8 cellular contexts compared by ENCODE assay signal in the genomic region with DNA sequence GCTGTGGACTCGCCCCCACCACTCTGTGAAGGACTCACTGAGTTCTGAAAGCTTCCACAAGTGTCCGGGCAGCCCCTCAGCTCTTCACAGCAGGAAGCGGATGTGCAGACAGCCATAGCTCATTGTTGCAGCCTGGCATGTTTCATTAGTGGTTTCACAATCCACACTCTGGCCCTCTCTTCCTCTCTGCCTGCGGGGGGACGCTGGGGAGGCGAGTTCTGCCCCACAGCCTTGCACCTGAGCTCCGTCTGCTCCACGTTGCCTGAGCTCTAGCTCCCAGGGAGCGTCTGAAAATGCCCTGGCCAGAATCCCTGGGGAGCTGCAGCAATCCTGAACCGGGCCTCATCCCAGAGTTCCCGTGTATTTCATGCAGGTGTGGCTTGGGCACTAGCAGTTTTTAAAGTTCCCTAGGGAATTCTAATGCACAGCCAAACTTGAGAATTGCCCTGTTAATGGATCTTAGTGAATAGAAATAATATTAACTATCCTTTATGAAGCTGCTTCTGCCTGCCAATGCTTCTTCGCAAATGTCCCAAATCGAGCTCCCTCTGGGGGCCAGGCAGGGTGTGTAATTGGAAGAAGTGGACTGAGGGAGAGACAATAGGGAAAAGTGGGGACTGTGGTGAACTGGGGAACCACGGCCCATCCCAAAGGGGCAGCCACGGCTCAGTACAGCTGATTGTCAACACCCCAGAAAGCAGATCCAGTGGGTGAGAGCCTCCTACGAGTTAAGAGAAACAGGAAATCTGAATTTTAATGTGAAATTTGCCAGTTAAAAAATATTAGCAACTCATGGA. TPM values are rescaled to one million over a fixed set of nuclear protein-coding genes. Genes with fewer than 3 reads are reported as not detected.
A peak's percentile ranks its signal among the peaks of the same experiment; 100 is the strongest.
DNase-seq lines count a peak whose midpoint lies in the region; ATAC-seq, FAIRE-seq and TF ChIP-seq lines count a peak whose summit lies in the region.

No MANE protein-coding gene starts in this region.

- H3K4me3 ChIP-seq in Loucy (ENCODE audit: low read length, poor library complexity, severe bottlenecking) (peak overlapping the region; percentile 38), GM12878 (no peak overlapping the region), esophagus squamous epithelium (no peak overlapping the region)

- DNase-seq in NCI-H82 (lab: John Stamatoyannopoulos, UW), result peak; percentile 5
- DNase-seq in NCI-H82 treated with DMSO at 0.1 percent for 48 hours (lab: John Stamatoyannopoulos, UW; ENCODE audit: unreplicated experiment), result no peak
- peak; percentile 68 for DNase-seq in GM12878 (ENCODE audit: low read depth, low spot score)
- peak; percentile 80 for DNase-seq in natural killer cell treated with Interleukin-12 subunit alpha and Interleukin-12 subunit beta and Interleukin-15 and Interleukin-18, amount 100 ng/mL, for 72 hours (ENCODE audit: low spot score)
- no peak for DNase-seq in esophagus squamous epithelium (lab: John Stamatoyannopoulos, UW)
- DNase-seq in stimulated activated CD4-positive, alpha-beta T cell treated with anti-CD3 and anti-CD28 coated beads, Interleukin-2, amount 100 ng/mL, for 24 hours, result no peak

- no peaks in the 10 kb centered on the region for H3K36me3 Mint-ChIP-seq in natural killer cell treated with Interleukin-12 subunit alpha and Interleukin-12 subunit beta and Interleukin-15 and Interleukin-18, amount 100 ng/mL, for 72 hours

- H4K20me1 ChIP-seq in Loucy (ENCODE audit: insufficient read depth, low read length, poor library complexity, severe bottlenecking), result no peaks in the 10 kb centered on the region
- H4K20me1 ChIP-seq in GM12878 (ENCODE audit: control insufficient read depth, insufficient read depth), result no peaks in the 10 kb centered on the region

- SMC1A ChIA-PET in GM12878 (lab: Charles Lee; ENCODE audit: uncharacterized antibody, unreplicated experiment), result interaction anchor here (0.6 to 6.4 kb wide), 18 partner anchors 9 to 83 kb away, joined by 3 to 49 read pairs (median 5); no protein-coding TSS in a partner anchor

- in situ Hi-C loops in GM12878 (cut with MboI), result loop anchor here (10.0 kb wide), 1 partner anchor 981 kb away; no protein-coding TSS in a partner anchor

- TF ChIP-seq CTCF in Loucy (conservative IDR thresholded peaks at IDR 0.05; ENCODE audit: low read length) (no peak; the same call in 1 of the 2 replicates), GM12878 (IDR thresholded peaks at IDR 0.05 in 2 of 3, conservative IDR thresholded peaks at IDR 0.05 in 1 of 3; ENCODE audit: control insufficient read depth in 2 of 3, extremely low read depth in 1 of 3, insufficient read depth in 1 of 3, low read depth in 3 of 3, low read length in 3 of 3) (0 out of 6 replicates have a peak, but pooled peaks of 2 of the 3 experiments have one; percentile 10 to 11), esophagus squamous epithelium (IDR thresholded peaks at IDR 0.05) (no peak)

- POLR2A ChIA-PET in GM12878 (lab: Charles Lee), result interaction anchor here (1.0 to 4.0 kb wide), 13 partner anchors 9 to 83 kb away, joined by 3 to 20 read pairs (median 6); partner anchors contain the start of gene RBM38

- peak; percentile 64 for ATAC-seq in GM21447 (IDR thresholded peaks at IDR 0.05; ENCODE audit: unreplicated experiment)
- ATAC-seq in GM12878, result peak; percentile 82
- ATAC-seq in natural killer cell treated with Interleukin-12 subunit alpha and Interleukin-12 subunit beta and Interleukin-15 and Interleukin-18, amount 100 ng/mL, for 72 hours, result peak; percentile 91 to 93

- intact Hi-C loops in GM12878 (cut with micrococcal nuclease; ENCODE audit: unreplicated experiment), result no loop called here
- intact Hi-C loops in esophagus squamous epithelium (cut with DNase I), result no loop called here

- FAIRE-seq in GM12878 (lab: Jason Lieb, UNC), result no peak

- peaks cover 20 to 35% of the 10 kb centered on the region in 2 donors for H3K4me1 Mint-ChIP-seq in natural killer cell treated with Interleukin-12 subunit alpha and Interleukin-12 subunit beta and Interleukin-15 and Interleukin-18, amount 100 ng/mL, for 72 hours (ENCODE audit: low read depth in 2 of 2)

- no peaks in the 10 kb centered on the region for H3K9me3 Mint-ChIP-seq in natural killer cell treated with Interleukin-12 subunit alpha and Interleukin-12 subunit beta and Interleukin-15 and Interleukin-18, amount 100 ng/mL, for 72 hours

- peak overlapping the region; percentile 43 for H3K27ac ChIP-seq in GM12878 (ENCODE audit: control insufficient read depth, insufficient read depth)
- H3K27ac ChIP-seq in esophagus squamous epithelium, result peak overlapping the region in 1 of 4 donors; percentile 46

- peaks cover 0 to 6% of the 10 kb centered on the region in 2 donors for H3K27me3 Mint-ChIP-seq in natural killer cell treated with Interleukin-12 subunit alpha and Interleukin-12 subunit beta and Interleukin-15 and Interleukin-18, amount 100 ng/mL, for 72 hours

- H3K79me2 ChIP-seq in Loucy (ENCODE audit: insufficient read depth, low read length) (no peaks in the 10 kb centered on the region), GM12878 (ENCODE audit: control insufficient read depth, insufficient read depth, low read length) (no peaks in the 10 kb centered on the region)

- H3K27me3 ChIP-seq in Loucy (ENCODE audit: insufficient read depth, low read length, poor library complexity, severe bottlenecking), result no peaks in the 10 kb centered on the region
- H3K27me3 ChIP-seq in GM12878 (replicated peaks in 1 of 2; ENCODE audit: control insufficient read depth in 2 of 2, insufficient read depth in 2 of 2, low read length in 1 of 2), result no peaks in the 10 kb centered on the region
- peaks cover 0 to 58% (median 0%) of the 10 kb centered on the region in 4 donors for H3K27me3 ChIP-seq in esophagus squamous epithelium

- H3K4me2 ChIP-seq in Loucy (ENCODE audit: low read depth, low read length, poor library complexity, severe bottlenecking), result peak overlapping the region; percentile 71
- H3K4me2 ChIP-seq in GM12878 (ENCODE audit: control insufficient read depth, insufficient read depth), result no peak overlapping the region

- H3K9me3 ChIP-seq in Loucy (ENCODE audit: insufficient read depth, low read depth, low read length), result no peaks in the 10 kb centered on the region
- peaks cover 1% of the 10 kb centered on the region; the same call in 1 of the 3 replicates for H3K9me3 ChIP-seq in GM12878 (replicated peaks; ENCODE audit: control insufficient read depth, insufficient read depth, low read length)
- H3K9me3 ChIP-seq in esophagus squamous epithelium, result no peaks in the 10 kb centered on the region

- H3K9me2 ChIP-seq in Loucy (replicated peaks; ENCODE audit: low read depth, low read length), result no peaks in the 10 kb centered on the region

- peak overlapping the region; percentile 60 to 82 for H3K27ac Mint-ChIP-seq in natural killer cell treated with Interleukin-12 subunit alpha and Interleukin-12 subunit beta and Interleukin-15 and Interleukin-18, amount 100 ng/mL, for 72 hours

- CTCF ChIA-PET in GM12878 (lab: Yijun Ruan, JAX), result interaction anchor here (0.9 to 4.8 kb wide), 14 partner anchors 9 to 94 kb away, joined by 3 to 28 read pairs (median 7); no protein-coding TSS in a partner anchor

- no peaks in the 10 kb centered on the region for H3K36me3 ChIP-seq in Loucy (ENCODE audit: insufficient read depth, low read length)
- no peaks in the 10 kb centered on the region for H3K36me3 ChIP-seq in GM12878 (ENCODE audit: control insufficient read depth in 2 of 2, insufficient read depth in 2 of 2, low read length in 1 of 2)
- H3K36me3 ChIP-seq in esophagus squamous epithelium, result no peaks in the 10 kb centered on the region

- TF ChIP-seq RAD21 in GM12878 (IDR thresholded peaks at IDR 0.05; ENCODE audit: insufficient read depth, low read depth, low read length), result peak; percentile 3; the same call in 1 of the 2 replicates

- RAD21 ChIA-PET in GM12878 (lab: Charles Lee; ENCODE audit: unreplicated experiment), result interaction anchor here (0.9 to 3.5 kb wide), 14 partner anchors 9 to 146 kb away, joined by 3 to 27 read pairs (median 5); partner anchors contain the start of gene RBM38

- H2AFZ ChIP-seq in Loucy (ENCODE audit: low read length) (no peak overlapping the region), GM12878 (ENCODE audit: control insufficient read depth, low read depth, low read length) (no peak overlapping the region; the same call in 1 of the 2 replicates)

- H3K4me1 ChIP-seq in Loucy (ENCODE audit: insufficient read depth, low read length, poor library complexity, severe bottlenecking), result peaks cover 70% of the 10 kb centered on the region
- peaks cover 64% of the 10 kb centered on the region for H3K4me1 ChIP-seq in GM12878 (ENCODE audit: control insufficient read depth, insufficient read depth, low read length)
- peaks cover 0 to 11% (median 3%) of the 10 kb centered on the region in 3 donors for H3K4me1 ChIP-seq in esophagus squamous epithelium

- H3F3A ChIP-seq in Loucy (ENCODE audit: low read depth), result peaks cover 17% of the 10 kb centered on the region

- no peak for TF ChIP-seq EP300 in GM12878 (IDR thresholded peaks at IDR 0.05; ENCODE audit: borderline replicate concordance in 1 of 2, control insufficient read depth in 1 of 2, low read depth in 2 of 2, low read length in 2 of 2)

- WGBS in GM12878 (ENCODE audit: insufficient coverage, insufficient replicate concordance, low lambda C conversion rate, missing lambda C conversion rate), result 17% methylated on average over 15 of the region's 16 CpGs
- WGBS in esophagus squamous epithelium, 2 donors, result 37 to 42% methylated on average over 8 to 10 of the region's 16 CpGs

- TF ChIP-seq POLR2A in GM12878 (IDR thresholded peaks at IDR 0.05; ENCODE audit: low read depth, low read length), result 0 out of 2 replicates have a peak, but pooled peaks have one; percentile 28
- TF ChIP-seq POLR2A in esophagus squamous epithelium (IDR thresholded peaks at IDR 0.05), result no peak

- H3K4me3 Mint-ChIP-seq in natural killer cell treated with Interleukin-12 subunit alpha and Interleukin-12 subunit beta and Interleukin-15 and Interleukin-18, amount 100 ng/mL, for 72 hours, result peak overlapping the region; percentile 32

- H3K9ac ChIP-seq in Loucy (ENCODE audit: low read depth, low read length, poor library complexity, severe bottlenecking), result peak overlapping the region; percentile 72
- H3K9ac ChIP-seq in GM12878 (ENCODE audit: control insufficient read depth, insufficient read depth, low read length), result no peak overlapping the region

- BruUV-seq in GM12878 (replicated peaks; lab: Mats Ljungman, UMichigan), result no TSS peak

RNA-seq across cellular contexts. Expression of gene CTCFL, which starts 51.5 kb away (rescaled TPM):
- total RNA-seq in GM12878 (2013; cell fraction: nucleolus; rRNA removed), result not detected in 2 replicates
- total RNA-seq in GM12878 (2014; rRNA removed) (not detected in 2 replicates), GM12878 (2014; rRNA removed; fragmentation: Illumina TruSeq; extraction: Trizol) (not detected in 2 replicates), GM12878 (2021) (0.08 and 0.10 TPM in 2 replicates), esophagus squamous epithelium (under 1 TPM in 1 of 4 donors, not detected in 3; 0.19 TPM)
- not detected for polyA plus RNA-seq in GM12878 (2011; ENCODE audit: low read depth)
- polyA plus RNA-seq in GM12878 (2011; rRNA removed) (0.03 TPM in 1 of 2 replicates, not detected in the other), GM12878 (2014; fragmentation: Illumina TruSeq; extraction: Trizol) (not detected in 2 replicates), GM12878 (2014; fragmentation: Nextera tagmentation; extraction: Ambion mirVana) (under 1 TPM; 0.06 to 0.09 TPM), GM12878 (2014; rRNA removed) (0.15 TPM in 1 of 2 replicates, not detected in the other), GM12878 (2016; fragmentation: Nextera tagmentation; extraction: Ambion mirVana) (under 1 TPM; 0.12 to 0.20 TPM)
- polyA plus RNA-seq in GM12878 (2011; cell fraction: cytosol; rRNA removed), result 0.03 TPM in 1 of 2 replicates, not detected in the other
- not detected in 2 replicates for polyA plus RNA-seq in GM12878 (2011; cell fraction: nucleus; rRNA removed)
- polyA plus RNA-seq in GM12878 (2012), result 0.06 and 0.18 TPM in 2 replicates
- 0.07 TPM in 1 of 2 replicates, not detected in the other for polyA minus RNA-seq in GM12878 (2011; rRNA and poly(A)+ RNA removed)
- not detected in 2 replicates for polyA minus RNA-seq in GM12878 (2011; cell fraction: cytosol; rRNA and poly(A)+ RNA removed)
- polyA minus RNA-seq in GM12878 (2011; cell fraction: nucleus; rRNA and poly(A)+ RNA removed), result not detected in 2 replicates
- not detected for total RNA-seq in natural killer cell treated with Interleukin-12 subunit alpha and Interleukin-12 subunit beta and Interleukin-15 and Interleukin-18, amount 100 ng/mL, for 72 hours

Comparison
In these comparisons a context has a peak if more than half of its experiments do, and no peak if none do; other contexts are left out.
1. DNase-seq: peak in NCI-H82 (single experiment), GM12878 (single experiment) and natural killer cell treated with Interleukin-12 subunit alpha and Interleukin-12 subunit beta and Interleukin-15 and Interleukin-18, amount 100 ng/mL, for 72 hours (single experiment); none in NCI-H82 treated with DMSO at 0.1 percent for 48 hours (single experiment), esophagus squamous epithelium (single experiment) and stimulated activated CD4-positive, alpha-beta T cell treated with anti-CD3 and anti-CD28 coated beads, Interleukin-2, amount 100 ng/mL, for 24 hours (0 of 2).
2. CTCF ChIP-seq: peak in GM12878 (2 of 3); none in Loucy (single experiment) and esophagus squamous epithelium (0 of 6).
3. Peak in every context shown above with its lines, with median percentiles within 50 percentile points of each other: ATAC-seq.